In genomic region chr19:46955114-46955812, GRCh38 we compare ENCODE assay signal across 8 cellular contexts.
DNase-seq lines count a peak whose midpoint lies in the region; ATAC-seq and TF ChIP-seq lines count a peak whose summit lies in the region.

No MANE protein-coding gene starts in this region.

- peaks cover 55% of the 10 kb centered on the region for H3K4me1 Mint-ChIP-seq in Calu3 (ENCODE audit: low read depth, unreplicated experiment)
- peaks cover 67% of the 10 kb centered on the region for H3K4me1 Mint-ChIP-seq in activated T-helper 17 cell treated with anti-CD3 and anti-CD28 coated beads, Interleukin-2, amount 50 U/mL, for 72 hours

- no peak for TF ChIP-seq CTCF in Calu3 (IDR thresholded peaks at IDR 0.05; ENCODE audit: unreplicated experiment)
- no peak for TF ChIP-seq CTCF in transverse colon (IDR thresholded peaks at IDR 0.05)

- peak overlapping the region in 1 of 4 donors; percentile 1 for H3K4me3 ChIP-seq in transverse colon

- H3K27ac ChIP-seq in transverse colon, result peak overlapping the region; percentile 40 to 65 (median 58)

- no peaks in the 10 kb centered on the region for H3K9me3 ChIP-seq in transverse colon

- H3K27me3 ChIP-seq in transverse colon, result no peaks in the 10 kb centered on the region

- BruUV-seq in Calu3 (replicated peaks; lab: Mats Ljungman, UMichigan), result TSS peak; percentile 13

- H3K36me3 Mint-ChIP-seq in Calu3 (ENCODE audit: insufficient read depth, unreplicated experiment), result peaks cover 35% of the 10 kb centered on the region
- H3K36me3 Mint-ChIP-seq in activated T-helper 17 cell treated with anti-CD3 and anti-CD28 coated beads, Interleukin-2, amount 50 U/mL, for 72 hours (ENCODE audit: low read depth), result peaks cover 7% of the 10 kb centered on the region

- H3K9me3 Mint-ChIP-seq in Calu3 (ENCODE audit: low read depth, unreplicated experiment), result peaks cover 2% of the 10 kb centered on the region
- no peaks in the 10 kb centered on the region for H3K9me3 Mint-ChIP-seq in activated T-helper 17 cell treated with anti-CD3 and anti-CD28 coated beads, Interleukin-2, amount 50 U/mL, for 72 hours

- ATAC-seq in activated T-helper 17 cell treated with anti-CD3 and anti-CD28 coated beads, Interleukin-2, amount 50 U/mL, for 72 hours (replicated peaks), result peak; percentile 50
- peak; percentile 5 for ATAC-seq in left lobe of liver

- in situ Hi-C loops in transverse colon (cut with MboI; ENCODE audit: low pct_ligation_motif_present in 1 of 4, low pct_unique_long_range_greater_than_20kb in 1 of 4, low sequenced_read_pairs in 3 of 4), result no loop called here

- no peak for DNase-seq in Calu3
- peak; percentile 73 for DNase-seq in MV-4-11 (lab: John Stamatoyannopoulos, UW)
- DNase-seq in left lobe of liver (ENCODE audit: low spot score), result no peak
- DNase-seq in transverse colon, result no peak
- DNase-seq in NCI-H1092 treated with DMSO at 0.1 percent for 48 hours (lab: John Stamatoyannopoulos, UW), result no peak
- no peak for DNase-seq in RKO (ENCODE audit: low spot score)
- no peak for DNase-seq in hepatic stellate cell (ENCODE audit: low spot score)

- intact Hi-C loops in Calu3 (cut with micrococcal nuclease; ENCODE audit: unreplicated experiment) (no loop called here), transverse colon (cut with DNase I; ENCODE audit: low total_unique reads) (no loop called here)

- TF ChIP-seq POLR2A in transverse colon (IDR thresholded peaks at IDR 0.05), result no peak

- no peaks in the 10 kb centered on the region for H3K27me3 Mint-ChIP-seq in Calu3 (ENCODE audit: unreplicated experiment)
- H3K27me3 Mint-ChIP-seq in activated T-helper 17 cell treated with anti-CD3 and anti-CD28 coated beads, Interleukin-2, amount 50 U/mL, for 72 hours, result no peaks in the 10 kb centered on the region

- H3K4me1 ChIP-seq in transverse colon, result peaks cover 25 to 60% (median 39%) of the 10 kb centered on the region in 4 donors

- peak overlapping the region; percentile 65 for H3K27ac Mint-ChIP-seq in Calu3 (ENCODE audit: unreplicated experiment)
- H3K27ac Mint-ChIP-seq in activated T-helper 17 cell treated with anti-CD3 and anti-CD28 coated beads, Interleukin-2, amount 50 U/mL, for 72 hours, result peak overlapping the region; percentile 96

- no peaks in the 10 kb centered on the region for H3K36me3 ChIP-seq in transverse colon

- peak overlapping the region; percentile 56 for H3K4me3 Mint-ChIP-seq in Calu3 (ENCODE audit: low read depth, unreplicated experiment)
- peak overlapping the region; percentile 86 for H3K4me3 Mint-ChIP-seq in activated T-helper 17 cell treated with anti-CD3 and anti-CD28 coated beads, Interleukin-2, amount 50 U/mL, for 72 hours

- WGBS in transverse colon (ENCODE audit: low coverage in 1 of 2), 2 donors, result 41 to 59% methylated on average over 9 of the region's 9 CpGs

- no peak for TF ChIP-seq EP300 in transverse colon (IDR thresholded peaks at IDR 0.05; ENCODE audit: low read depth)

- CTCF ChIA-PET in Calu3 (lab: Charles Lee), result interaction anchor here (0.5 to 1.5 kb wide), 3 partner anchors 29 to 124 kb away, joined by 3 to 5 read pairs (median 4); no protein-coding TSS in a partner anchor
